Comparison of ENCODE assay signal across 1 cellular context in genomic region chr2:91766349-91767048, GRCh38.
TF ChIP-seq lines count a peak whose summit lies in the region.

No MANE protein-coding gene starts in this region.

TF ChIP-seq in HepG2, 621 proteins besides CTCF, POLR2A, EP300 and RAD21 (continued from another document):
- TF ChIP-seq JUN (CRISPR knock-in tag; IDR thresholded peaks at IDR 0.05) = peak; percentile 86
- peak; percentile 63; the same call in 1 of the 2 replicates for TF ChIP-seq TBX3 (IDR thresholded peaks at IDR 0.05; ENCODE audit: borderline replicate concordance)
- TF ChIP-seq JUND (CRISPR knock-in tag; IDR thresholded peaks at IDR 0.05) = peak; percentile 92
- peak; percentile 60 to 78; a peak in 3 of 4 replicates for TF ChIP-seq NR2F1 (CRISPR knock-in tag; IDR thresholded peaks at IDR 0.05)
- peak; percentile 56 for TF ChIP-seq GATAD2A (CRISPR knock-in tag; IDR thresholded peaks at IDR 0.05)
- TF ChIP-seq, protein P1, sequence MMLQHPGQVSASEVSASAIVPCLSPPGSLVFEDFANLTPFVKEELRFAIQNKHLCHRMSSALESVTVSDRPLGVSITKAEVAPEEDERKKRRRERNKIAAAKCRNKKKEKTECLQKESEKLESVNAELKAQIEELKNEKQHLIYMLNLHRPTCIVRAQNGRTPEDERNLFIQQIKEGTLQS (CRISPR knock-in tag; IDR thresholded peaks at IDR 0.05) = peak; percentile 87
- TF ChIP-seq SALL1 (CRISPR knock-in tag; IDR thresholded peaks at IDR 0.05) = peak; percentile 29; the same call in 1 of the 2 replicates
- peak; percentile 98 for TF ChIP-seq FOSL2 (CRISPR knock-in tag; IDR thresholded peaks at IDR 0.05)
- TF ChIP-seq ELF3 (CRISPR knock-in tag; IDR thresholded peaks at IDR 0.05) = peak; percentile 37; the same call in 1 of the 2 replicates
- peak; percentile 36; the same call in 1 of the 2 replicates for TF ChIP-seq HNF4A (CRISPR knock-in tag; IDR thresholded peaks at IDR 0.05)
- peak; percentile 82 for TF ChIP-seq FOSL1 (CRISPR knock-in tag; IDR thresholded peaks at IDR 0.05; ENCODE audit: borderline replicate concordance)
